9 cellular contexts compared by ENCODE assay signal in the genomic region with DNA sequence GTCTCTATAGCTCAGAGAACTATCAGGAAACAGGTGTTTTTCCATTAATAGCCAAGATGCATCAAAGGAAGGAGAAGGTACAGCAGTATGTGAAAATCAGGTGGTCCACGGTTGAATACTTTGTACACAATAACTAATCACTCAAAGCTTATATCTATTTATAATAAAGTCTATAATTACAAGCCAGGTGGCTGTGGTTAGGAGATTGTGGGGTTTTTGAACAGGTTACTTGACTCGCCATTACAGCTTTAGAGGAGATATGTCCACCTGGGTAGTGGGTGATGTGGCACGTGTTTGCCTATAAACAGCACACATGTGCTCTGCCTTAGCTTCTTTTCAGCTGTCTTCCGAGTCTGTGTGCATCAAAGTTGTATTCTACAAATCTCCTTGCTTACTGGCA.
DNase-seq lines count a peak whose midpoint lies in the region; ATAC-seq and TF ChIP-seq lines count a peak whose summit lies in the region.
"Had no signal": no experiment of that assay in that cellular context is flagged by ENCODE, and none has a peak within 500 bp of the region (broad histone marks: within the 10 kb centered on the region; RNA-seq: fewer than 3 reads in every experiment).

No MANE protein-coding gene starts in this region.

- no peak overlapping the region for H2AFZ ChIP-seq in SU-DHL-6 (ENCODE audit: low read depth, low read length, severe bottlenecking)

- DNase-seq in gastrocnemius medialis (no peak), C1 segment of cervical spinal cord (lab: John Stamatoyannopoulos, UW) (no peak), NCI-H1694 (lab: John Stamatoyannopoulos, UW) (no peak)
- DNase-seq: stimulated activated CD4-positive, alpha-beta T cell treated with anti-CD3 and anti-CD28 coated beads, Interleukin-2, amount 100 ng/mL, for 24 hours had no signal

- H3K79me2 ChIP-seq in SU-DHL-6 (ENCODE audit: insufficient read depth, low read length): no peaks in the 10 kb centered on the region

- no peaks in the 10 kb centered on the region for H3K9me2 ChIP-seq in SU-DHL-6 (replicated peaks; ENCODE audit: insufficient read depth, low read length)

- H3K27ac ChIP-seq in SU-DHL-6 (ENCODE audit: low read depth, low read length) (peak overlapping the region; percentile 98), gastrocnemius medialis (no peak overlapping the region)
- H3K27ac ChIP-seq: thoracic aorta had no signal

- TF ChIP-seq POLR2A in gastrocnemius medialis (IDR thresholded peaks at IDR 0.05): no peak

- ATAC-seq in GM18907 (IDR thresholded peaks at IDR 0.05; ENCODE audit: unreplicated experiment) (peak; percentile 46), GM21576 (IDR thresholded peaks at IDR 0.05; ENCODE audit: unreplicated experiment) (peak; percentile 50), HG03175 (IDR thresholded peaks at IDR 0.05; ENCODE audit: unreplicated experiment) (peak; percentile 38), gastrocnemius medialis (no peak)

- in situ Hi-C loops in gastrocnemius medialis (cut with MboI; ENCODE audit: low sequenced_read_pairs in 4 of 4): no loop called here

- intact Hi-C loops in gastrocnemius medialis (cut with DNase I; ENCODE audit: low total_unique reads): no loop called here

- TF ChIP-seq CTCF in SU-DHL-6 (IDR thresholded peaks at IDR 0.05; ENCODE audit: insufficient read depth, low read length, poor library complexity, severe bottlenecking): no peak
- no peak for TF ChIP-seq CTCF in gastrocnemius medialis (IDR thresholded peaks at IDR 0.05 in 4 of 5, conservative IDR thresholded peaks at IDR 0.05 in 1 of 5)

- H3K4me1 ChIP-seq in gastrocnemius medialis: no peaks in the 10 kb centered on the region

- H3K27me3 ChIP-seq in SU-DHL-6 (ENCODE audit: low read length) (no peaks in the 10 kb centered on the region), gastrocnemius medialis (no peaks in the 10 kb centered on the region)

- peaks cover 11% of the 10 kb centered on the region for H3F3A ChIP-seq in SU-DHL-6 (ENCODE audit: insufficient read depth)

- H3K36me3 ChIP-seq in SU-DHL-6 (ENCODE audit: low read length) (peaks cover 44% of the 10 kb centered on the region; the same call in 1 of the 2 replicates), gastrocnemius medialis (no peaks in the 10 kb centered on the region)
- H3K36me3 ChIP-seq: thoracic aorta had no signal

- H3K4me3 ChIP-seq in SU-DHL-6 (ENCODE audit: insufficient read depth, low read length, poor library complexity, severe bottlenecking) (no peak overlapping the region), gastrocnemius medialis (no peak overlapping the region)
- H3K4me3 ChIP-seq: thoracic aorta had no signal

- H4K20me1 ChIP-seq in SU-DHL-6 (ENCODE audit: low read depth, low read length): no peaks in the 10 kb centered on the region

- H3K9me3 ChIP-seq in SU-DHL-6 (ENCODE audit: insufficient read depth, low read length) (peaks cover 23% of the 10 kb centered on the region; the same call in 1 of the 2 replicates), gastrocnemius medialis (no peaks in the 10 kb centered on the region)
- H3K9me3 ChIP-seq: thoracic aorta had no signal

- peak overlapping the region; percentile 71 for H3K4me2 ChIP-seq in SU-DHL-6 (ENCODE audit: low read depth, low read length, poor library complexity, severe bottlenecking)

- peak overlapping the region; percentile 37 for H3K9ac ChIP-seq in SU-DHL-6 (ENCODE audit: low read length)

Comparison
In these comparisons a context has a peak if more than half of its experiments do, and no peak if none do; other contexts are left out.
1. ATAC-seq: peak in GM18907 (single experiment), GM21576 (single experiment) and HG03175 (single experiment); none in gastrocnemius medialis (0 of 2).